Comparison of ENCODE assay signal across 8 cellular contexts in genomic region chr2:234291765-234292204, GRCh38.
DNase-seq lines count a peak whose midpoint lies in the region; ATAC-seq and TF ChIP-seq lines count a peak whose summit lies in the region.

No MANE protein-coding gene starts in this region.

- intact Hi-C loops in Panc1 (cut with micrococcal nuclease; ENCODE audit: unreplicated experiment) = loop anchor here (10.0 kb wide), 1 partner anchor 73 kb away; no protein-coding TSS in a partner anchor
- intact Hi-C loops in sciatic nerve (cut with DNase I) = no loop called here

- H3K27ac Mint-ChIP-seq in activated naive CD4-positive, alpha-beta T cell treated with anti-CD3 and anti-CD28 coated beads, Interleukin-2, amount 50 U/mL, for 24 hours = peak overlapping the region; percentile 98
- H3K27ac Mint-ChIP-seq in effector memory CD8-positive, alpha-beta T cell = peak overlapping the region; percentile 99 to 100

- H3K9me3 Mint-ChIP-seq in activated naive CD4-positive, alpha-beta T cell treated with anti-CD3 and anti-CD28 coated beads, Interleukin-2, amount 50 U/mL, for 24 hours = no peaks in the 10 kb centered on the region
- H3K9me3 Mint-ChIP-seq in effector memory CD8-positive, alpha-beta T cell = no peaks in the 10 kb centered on the region

- peaks cover 3% of the 10 kb centered on the region for H3K36me3 Mint-ChIP-seq in activated naive CD4-positive, alpha-beta T cell treated with anti-CD3 and anti-CD28 coated beads, Interleukin-2, amount 50 U/mL, for 24 hours
- H3K36me3 Mint-ChIP-seq in effector memory CD8-positive, alpha-beta T cell (ENCODE audit: insufficient read depth) = peaks cover 50% of the 10 kb centered on the region

- H3K9me3 ChIP-seq in Panc1 (ENCODE audit: control insufficient read depth, insufficient read depth, low read depth, low read length) = no peaks in the 10 kb centered on the region

- no peak for TF ChIP-seq CTCF in Panc1 (IDR thresholded peaks at IDR 0.05)

- H3K4me1 Mint-ChIP-seq in activated naive CD4-positive, alpha-beta T cell treated with anti-CD3 and anti-CD28 coated beads, Interleukin-2, amount 50 U/mL, for 24 hours = peaks cover 97% of the 10 kb centered on the region
- H3K4me1 Mint-ChIP-seq in effector memory CD8-positive, alpha-beta T cell (ENCODE audit: low read depth in 2 of 2) = peaks cover 66 to 86% of the 10 kb centered on the region in 2 donors

- in situ Hi-C loops in Panc1 (cut with HindIII; ENCODE audit: low pct_unique_long_range_greater_than_20kb, low sequenced_read_pairs) = no loop called here

- no peak for DNase-seq in activated naive CD4-positive, alpha-beta T cell treated with anti-CD3 and anti-CD28 coated beads, Interleukin-2, amount 50 U/mL, for 16 hours
- DNase-seq in Panc1 (ENCODE audit: low read depth, low spot score) = no peak
- peak in 2 of 3 experiments; percentile 41 to 45 for DNase-seq in effector memory CD8-positive, alpha-beta T cell
- no peak for DNase-seq in sciatic nerve (ENCODE audit: low spot score)

- H3K27me3 ChIP-seq in Panc1 (ENCODE audit: control insufficient read depth, insufficient read depth, low read length) = no peaks in the 10 kb centered on the region

- H3K4me3 ChIP-seq in Panc1 (ENCODE audit: low read depth in 2 of 2, low read length in 2 of 2) = no peak overlapping the region

- peak overlapping the region; percentile 85; the same call in 1 of the 2 replicates for H3K27ac ChIP-seq in Panc1 (ENCODE audit: low read length)

- ATAC-seq in HG03378 (IDR thresholded peaks at IDR 0.05; ENCODE audit: unreplicated experiment) (peak; percentile 8), Panc1 (peak; percentile 19; the same call in 1 of the 2 replicates), sciatic nerve (peak; percentile 31), HG02571 (IDR thresholded peaks at IDR 0.05; ENCODE audit: unreplicated experiment) (no peak), GM18520 (IDR thresholded peaks at IDR 0.05; ENCODE audit: unreplicated experiment) (no peak)
- ATAC-seq in effector memory CD8-positive, alpha-beta T cell (replicated peaks) = peak; percentile 16

- peaks cover 15% of the 10 kb centered on the region for H3K4me1 ChIP-seq in Panc1 (ENCODE audit: control insufficient read depth, insufficient read depth, low read length)

- CTCF ChIA-PET in Panc1 (lab: Charles Lee) = no interaction called here

- BruUV-seq in Panc1 (replicated peaks; lab: Mats Ljungman, UMichigan) = no TSS peak

- H3K4me3 Mint-ChIP-seq in activated naive CD4-positive, alpha-beta T cell treated with anti-CD3 and anti-CD28 coated beads, Interleukin-2, amount 50 U/mL, for 24 hours = peak overlapping the region; percentile 68
- peak overlapping the region; percentile 76 to 80 for H3K4me3 Mint-ChIP-seq in effector memory CD8-positive, alpha-beta T cell

- H3K27me3 Mint-ChIP-seq in activated naive CD4-positive, alpha-beta T cell treated with anti-CD3 and anti-CD28 coated beads, Interleukin-2, amount 50 U/mL, for 24 hours = no peaks in the 10 kb centered on the region
- H3K27me3 Mint-ChIP-seq in effector memory CD8-positive, alpha-beta T cell = no peaks in the 10 kb centered on the region

- POLR2A ChIA-PET in Panc1 (lab: Charles Lee) = no interaction called here

- no peaks in the 10 kb centered on the region for H3K36me3 ChIP-seq in Panc1 (ENCODE audit: control insufficient read depth, insufficient read depth, low read length)

Comparison
In these comparisons a context has a peak if more than half of its experiments do, and no peak if none do; other contexts are left out.
1. DNase-seq: peak in effector memory CD8-positive, alpha-beta T cell (2 of 3); none in activated naive CD4-positive, alpha-beta T cell treated with anti-CD3 and anti-CD28 coated beads, Interleukin-2, amount 50 U/mL, for 16 hours (single experiment), Panc1 (single experiment) and sciatic nerve (single experiment).
2. ATAC-seq: peak in HG03378 (single experiment), Panc1 (single experiment), effector memory CD8-positive, alpha-beta T cell (single experiment) and sciatic nerve (single experiment); none in HG02571 (single experiment) and GM18520 (single experiment).